ENCODE assay signal across 13 cellular contexts in the genomic region with DNA sequence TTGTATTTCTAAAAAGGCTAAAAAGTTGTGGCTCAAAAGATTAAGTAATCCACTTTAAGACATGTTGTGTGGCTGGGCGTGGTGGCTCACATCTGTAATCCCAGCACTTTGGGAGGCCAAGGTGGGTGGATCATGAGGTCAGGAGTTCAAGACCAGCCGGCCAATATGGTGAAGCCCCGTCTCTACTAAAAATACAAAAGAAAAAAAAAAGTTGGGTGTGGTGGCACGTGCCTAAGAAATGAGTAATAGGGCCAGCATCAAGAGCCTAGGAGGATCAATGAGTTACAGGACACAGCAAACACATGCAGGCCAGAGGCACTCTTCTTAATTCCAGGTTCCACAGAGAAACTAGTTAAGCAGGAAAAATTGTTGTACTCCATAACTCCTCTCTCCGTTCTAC.
DNase-seq lines count a peak whose midpoint lies in the region; ATAC-seq and TF ChIP-seq lines count a peak whose summit lies in the region.
"Had no signal": no experiment of that assay in that cellular context is flagged by ENCODE, and none has a peak within 500 bp of the region (broad histone marks: within the 10 kb centered on the region; RNA-seq: fewer than 3 reads in every experiment).

No MANE protein-coding gene starts in this region.

- peaks cover 13% of the 10 kb centered on the region for H3K36me3 Mint-ChIP-seq in chondrocyte (ENCODE audit: low read depth)
- peaks cover 21% of the 10 kb centered on the region for H3K36me3 Mint-ChIP-seq in activated CD4-positive, alpha-beta T cell treated with anti-CD3 and anti-CD28 coated beads, Interleukin-2, amount 10 ng/mL, durations not matched to agents 24 days and 14 days (ENCODE audit: low read depth)

- peak; percentile 44 for DNase-seq in ACHN
- DNase-seq in HPDE6-E6E7 (ENCODE audit: extremely low spot score): peak; percentile 25
- DNase-seq in chondrocyte (ENCODE audit: low spot score): no peak
- no peak for DNase-seq in lower lobe of right lung
- DNase-seq in activated CD8-positive, alpha-beta memory T cell treated with anti-CD3 and anti-CD28 coated beads, Interleukin-2, amount 50 U/mL, for 48 hours: no peak
- DNase-seq in activated CD4-positive, alpha-beta T cell treated with anti-CD3 and anti-CD28 coated beads for 48 hours: no peak
- DNase-seq in GM13977 (ENCODE audit: low spot score): no peak
- DNase-seq in activated CD4-positive, alpha-beta T cell treated with anti-CD3 and anti-CD28 coated beads, Interleukin-2, amount 10 ng/mL, durations not matched to agents 24 days and 14 days: no peak
- DNase-seq: naive thymus-derived CD4-positive, alpha-beta T cell; NCI-H510A treated with DMSO at 0.1 percent for 48 hours; Right ventricle myocardium superior; upper lobe of left lung had no signal

- intact Hi-C loops in lower lobe of right lung (cut with DNase I): no loop called here
- intact Hi-C loops in activated CD4-positive, alpha-beta T cell treated with anti-CD3 and anti-CD28 coated beads, Interleukin-2, amount 10 ng/mL, durations not matched to agents 24 days and 14 days (cut with micrococcal nuclease): loop anchor here (5.0 kb wide), 1 partner anchor 47 kb away; no protein-coding TSS in a partner anchor

- no peak overlapping the region for H3K4me3 ChIP-seq in lower lobe of right lung
- H3K4me3 ChIP-seq: upper lobe of left lung had no signal

- ATAC-seq in lower lobe of right lung: peak; percentile 32 to 61
- ATAC-seq: naive thymus-derived CD4-positive, alpha-beta T cell had no signal

- peaks cover 95% of the 10 kb centered on the region for H3K36me3 ChIP-seq in lower lobe of right lung

- TF ChIP-seq CTCF in chondrocyte (IDR thresholded peaks at IDR 0.05) (no peak), lower lobe of right lung (IDR thresholded peaks at IDR 0.05) (no peak), GM13977 (IDR thresholded peaks at IDR 0.05; ENCODE audit: extremely low read depth, insufficient read depth, missing control alignments) (no peak)

- H3K4me3 Mint-ChIP-seq in chondrocyte (ENCODE audit: unreplicated experiment): no peak overlapping the region
- no peak overlapping the region for H3K4me3 Mint-ChIP-seq in activated CD4-positive, alpha-beta T cell treated with anti-CD3 and anti-CD28 coated beads, Interleukin-2, amount 10 ng/mL, durations not matched to agents 24 days and 14 days

- H3K27me3 ChIP-seq in lower lobe of right lung (ENCODE audit: low read depth): no peaks in the 10 kb centered on the region
- H3K27me3 ChIP-seq: upper lobe of left lung had no signal

- in situ Hi-C loops in ACHN (cut with HindIII; ENCODE audit: low pct_ligation_motif_present, low pct_unique_long_range_greater_than_20kb, low sequenced_read_pairs) (no loop called here), GM13977 (cut with MboI; ENCODE audit: low pct_unique_long_range_greater_than_20kb, low sequenced_read_pairs, unreplicated experiment) (no loop called here)

- H3K9me3 Mint-ChIP-seq in chondrocyte (ENCODE audit: low read depth): no peaks in the 10 kb centered on the region
- H3K9me3 Mint-ChIP-seq in activated CD4-positive, alpha-beta T cell treated with anti-CD3 and anti-CD28 coated beads, Interleukin-2, amount 10 ng/mL, durations not matched to agents 24 days and 14 days: no peaks in the 10 kb centered on the region
- H3K9me3 Mint-ChIP-seq: naive thymus-derived CD4-positive, alpha-beta T cell had no signal

- H3K27ac ChIP-seq in lower lobe of right lung: no peak overlapping the region
- H3K27ac ChIP-seq: upper lobe of left lung, VCaP had no signal

- H3K4me1 Mint-ChIP-seq in chondrocyte (ENCODE audit: low read depth): peaks cover 7% of the 10 kb centered on the region
- peaks cover 10% of the 10 kb centered on the region for H3K4me1 Mint-ChIP-seq in activated CD4-positive, alpha-beta T cell treated with anti-CD3 and anti-CD28 coated beads, Interleukin-2, amount 10 ng/mL, durations not matched to agents 24 days and 14 days

- H3K4me1 ChIP-seq in lower lobe of right lung: peaks cover 17% of the 10 kb centered on the region

- H3K27me3 Mint-ChIP-seq in chondrocyte (ENCODE audit: low read depth): no peaks in the 10 kb centered on the region
- no peaks in the 10 kb centered on the region for H3K27me3 Mint-ChIP-seq in activated CD4-positive, alpha-beta T cell treated with anti-CD3 and anti-CD28 coated beads, Interleukin-2, amount 10 ng/mL, durations not matched to agents 24 days and 14 days
- H3K27me3 Mint-ChIP-seq: naive thymus-derived CD4-positive, alpha-beta T cell had no signal

- no peaks in the 10 kb centered on the region for H3K9me3 ChIP-seq in lower lobe of right lung
- H3K9me3 ChIP-seq: upper lobe of left lung had no signal

- H3K27ac Mint-ChIP-seq in chondrocyte (ENCODE audit: unreplicated experiment): peak overlapping the region; percentile 56
- no peak overlapping the region for H3K27ac Mint-ChIP-seq in activated CD4-positive, alpha-beta T cell treated with anti-CD3 and anti-CD28 coated beads, Interleukin-2, amount 10 ng/mL, durations not matched to agents 24 days and 14 days

Comparison
In these comparisons a context has a peak if more than half of its experiments do, and no peak if none do; other contexts are left out.
1. DNase-seq: peak in ACHN (single experiment) and HPDE6-E6E7 (single experiment); none in chondrocyte (single experiment), lower lobe of right lung (single experiment), activated CD8-positive, alpha-beta memory T cell treated with anti-CD3 and anti-CD28 coated beads, Interleukin-2, amount 50 U/mL, for 48 hours (single experiment), activated CD4-positive, alpha-beta T cell treated with anti-CD3 and anti-CD28 coated beads for 48 hours (single experiment), GM13977 (single experiment) and activated CD4-positive, alpha-beta T cell treated with anti-CD3 and anti-CD28 coated beads, Interleukin-2, amount 10 ng/mL, durations not matched to agents 24 days and 14 days (single experiment).